Comparison of ENCODE assay signal across 14 cellular contexts in the genomic region with DNA sequence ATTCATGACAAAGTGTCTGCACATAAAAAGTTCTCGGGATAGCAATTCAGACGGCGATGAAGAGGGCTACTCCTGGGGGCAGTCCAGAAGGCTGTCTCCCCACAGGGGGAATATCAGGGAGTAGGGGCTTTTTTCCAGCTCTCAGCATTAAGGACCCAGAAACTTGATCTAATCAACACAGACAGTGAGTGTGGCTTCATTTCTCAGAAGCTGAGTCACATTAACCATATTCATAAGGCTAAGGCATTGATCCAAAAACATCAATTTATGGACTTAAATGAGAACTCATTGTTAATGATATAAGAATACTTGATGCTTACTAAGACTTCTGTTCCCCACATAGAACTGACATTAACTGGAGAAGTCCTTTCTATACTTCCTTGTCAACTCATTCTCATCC.
A peak's percentile ranks its signal among the peaks of the same experiment; 100 is the strongest.
DNase-seq lines count a peak whose midpoint lies in the region; ATAC-seq, FAIRE-seq and TF ChIP-seq lines count a peak whose summit lies in the region.
"Had no signal": no experiment of that assay in that cellular context is flagged by ENCODE, and none has a peak within 500 bp of the region (broad histone marks: within the 10 kb centered on the region; RNA-seq: fewer than 3 reads in every experiment).

No MANE protein-coding gene starts in this region.

- H3K4me3 ChIP-seq in astrocyte (ENCODE audit: insufficient read depth, low read depth, low read length), result no peak overlapping the region
- H3K4me3 ChIP-seq: A549 had no signal

- peaks cover 0 to 1% of the 10 kb centered on the region in 2 donors for H3K9me3 Mint-ChIP-seq in activated T-cell treated with anti-CD3 and anti-CD28 coated beads, Interleukin-2, amount 50 U/mL, for 72 hours
- no peaks in the 10 kb centered on the region for H3K9me3 Mint-ChIP-seq in astrocyte (ENCODE audit: unreplicated experiment)
- H3K9me3 Mint-ChIP-seq in stimulated activated naive CD8-positive, alpha-beta T cell treated with anti-CD3 and anti-CD28 coated beads, Interleukin-15, amount 100 ng/mL, for 72 hours, result no peaks in the 10 kb centered on the region
- H3K9me3 Mint-ChIP-seq: H9 had no signal

- no peak overlapping the region for H2AFZ ChIP-seq in astrocyte (ENCODE audit: low read depth, low read length)

- no peaks in the 10 kb centered on the region for H3K36me3 ChIP-seq in astrocyte (ENCODE audit: insufficient read depth, low read length)
- H3K36me3 ChIP-seq: BE2C had no signal

- no peak for TF ChIP-seq CTCF in astrocyte (IDR thresholded peaks at IDR 0.05; ENCODE audit: insufficient read depth, low read depth, low read length)
- TF ChIP-seq CTCF in foreskin keratinocyte (conservative IDR thresholded peaks at IDR 0.05), result no peak
- no peak for TF ChIP-seq CTCF in GM20000 (IDR thresholded peaks at IDR 0.05; ENCODE audit: extremely low read depth, missing control alignments)

- H3K9ac ChIP-seq in astrocyte (ENCODE audit: low read length), result no peak overlapping the region

- H3K4me2 ChIP-seq in astrocyte (ENCODE audit: low read length), result no peak overlapping the region
- H3K4me2 ChIP-seq: A549 had no signal

- H3K36me3 Mint-ChIP-seq in activated T-cell treated with anti-CD3 and anti-CD28 coated beads, Interleukin-2, amount 50 U/mL, for 72 hours (ENCODE audit: insufficient read depth in 2 of 2), result no peaks in the 10 kb centered on the region
- H3K36me3 Mint-ChIP-seq in astrocyte (ENCODE audit: low read depth, unreplicated experiment), result no peaks in the 10 kb centered on the region

- H3K9me3 ChIP-seq in astrocyte (ENCODE audit: insufficient read depth, low read depth, low read length), result no peaks in the 10 kb centered on the region
- H3K9me3 ChIP-seq: A549, BE2C had no signal

- H3K4me1 ChIP-seq in astrocyte (ENCODE audit: insufficient read depth, low read length), result no peaks in the 10 kb centered on the region
- H3K4me1 ChIP-seq in foreskin keratinocyte, result peaks cover 2% of the 10 kb centered on the region
- H3K4me1 ChIP-seq: A549, BE2C had no signal

- FAIRE-seq in astrocyte (lab: Jason Lieb, UNC), result no peak

- no peak overlapping the region for H3K4me3 Mint-ChIP-seq in activated T-cell treated with anti-CD3 and anti-CD28 coated beads, Interleukin-2, amount 50 U/mL, for 72 hours
- no peak overlapping the region for H3K4me3 Mint-ChIP-seq in astrocyte (ENCODE audit: unreplicated experiment)
- no peak overlapping the region for H3K4me3 Mint-ChIP-seq in stimulated activated naive CD8-positive, alpha-beta T cell treated with anti-CD3 and anti-CD28 coated beads, Interleukin-15, amount 100 ng/mL, for 72 hours
- H3K4me3 Mint-ChIP-seq: CD4-positive, alpha-beta memory T cell; H9 had no signal

- H3K27me3 ChIP-seq in astrocyte (ENCODE audit: insufficient read depth, low read length) (no peaks in the 10 kb centered on the region), foreskin keratinocyte (no peaks in the 10 kb centered on the region)
- H3K27me3 ChIP-seq: BE2C had no signal

- H3K27me3 Mint-ChIP-seq in activated T-cell treated with anti-CD3 and anti-CD28 coated beads, Interleukin-2, amount 50 U/mL, for 72 hours (ENCODE audit: low read depth), result no peaks in the 10 kb centered on the region
- H3K27me3 Mint-ChIP-seq in astrocyte (ENCODE audit: low read depth, unreplicated experiment), result peaks cover 8% of the 10 kb centered on the region
- no peaks in the 10 kb centered on the region for H3K27me3 Mint-ChIP-seq in stimulated activated naive CD8-positive, alpha-beta T cell treated with anti-CD3 and anti-CD28 coated beads, Interleukin-15, amount 100 ng/mL, for 72 hours

- H3K79me2 ChIP-seq in astrocyte (ENCODE audit: insufficient read depth, low read length), result no peaks in the 10 kb centered on the region

- H3K27ac ChIP-seq in astrocyte (ENCODE audit: low read depth, low read length), result no peak overlapping the region
- H3K27ac ChIP-seq in foreskin keratinocyte, result peak overlapping the region; percentile 26
- H3K27ac ChIP-seq: A549, C4-2B had no signal

- ATAC-seq in activated T-cell treated with anti-CD3 and anti-CD28 coated beads, Interleukin-2, amount 50 U/mL, for 72 hours (replicated peaks in 1 of 2), result peak; percentile 57 to 63
- ATAC-seq in foreskin keratinocyte, result peak; percentile 37
- peak; percentile 62 for ATAC-seq in stimulated activated naive CD8-positive, alpha-beta T cell treated with anti-CD3 and anti-CD28 coated beads, Interleukin-15, amount 100 ng/mL, for 72 hours
- ATAC-seq in GM19463 (IDR thresholded peaks at IDR 0.05; ENCODE audit: unreplicated experiment), result no peak
- ATAC-seq: A549 had no signal

- no peak for DNase-seq in activated T-cell treated with anti-CD3 and anti-CD28 coated beads, Interleukin-2, amount 50 U/mL, for 72 hours
- DNase-seq in activated T-cell treated with anti-CD3 and anti-CD28 coated beads for 4 hours (no peak), astrocyte (ENCODE audit: low read depth) (peak; percentile 26), foreskin keratinocyte (peak in 1 of 2 donors; percentile 20), GM20000 (ENCODE audit: low spot score) (no peak)
- DNase-seq in stimulated activated naive CD8-positive, alpha-beta T cell treated with anti-CD3 and anti-CD28 coated beads, Interleukin-15, amount 100 ng/mL, for 72 hours, result no peak
- DNase-seq: BE2C; CD4-positive, alpha-beta memory T cell; DMS79; GOT3; H9 had no signal

- H4K20me1 ChIP-seq in astrocyte (ENCODE audit: insufficient read depth, low read length), result no peaks in the 10 kb centered on the region

- peaks cover 14% of the 10 kb centered on the region for H3K4me1 Mint-ChIP-seq in activated T-cell treated with anti-CD3 and anti-CD28 coated beads, Interleukin-2, amount 50 U/mL, for 72 hours (ENCODE audit: low read depth)
- H3K4me1 Mint-ChIP-seq in astrocyte (ENCODE audit: low read depth, unreplicated experiment), result peaks cover 2% of the 10 kb centered on the region
- H3K4me1 Mint-ChIP-seq in stimulated activated naive CD8-positive, alpha-beta T cell treated with anti-CD3 and anti-CD28 coated beads, Interleukin-15, amount 100 ng/mL, for 72 hours, result peaks cover 10% of the 10 kb centered on the region

- H3K27ac Mint-ChIP-seq in activated T-cell treated with anti-CD3 and anti-CD28 coated beads, Interleukin-2, amount 50 U/mL, for 72 hours, result no peak overlapping the region
- H3K27ac Mint-ChIP-seq in astrocyte (ENCODE audit: unreplicated experiment), result no peak overlapping the region
- peak overlapping the region in 1 of 2 donors; percentile 12 for H3K27ac Mint-ChIP-seq in stimulated activated naive CD8-positive, alpha-beta T cell treated with anti-CD3 and anti-CD28 coated beads, Interleukin-15, amount 100 ng/mL, for 72 hours
- H3K27ac Mint-ChIP-seq: CD4-positive, alpha-beta memory T cell; H9 had no signal
